Comparison of ENCODE assay signal across 13 cellular contexts in the genomic region with DNA sequence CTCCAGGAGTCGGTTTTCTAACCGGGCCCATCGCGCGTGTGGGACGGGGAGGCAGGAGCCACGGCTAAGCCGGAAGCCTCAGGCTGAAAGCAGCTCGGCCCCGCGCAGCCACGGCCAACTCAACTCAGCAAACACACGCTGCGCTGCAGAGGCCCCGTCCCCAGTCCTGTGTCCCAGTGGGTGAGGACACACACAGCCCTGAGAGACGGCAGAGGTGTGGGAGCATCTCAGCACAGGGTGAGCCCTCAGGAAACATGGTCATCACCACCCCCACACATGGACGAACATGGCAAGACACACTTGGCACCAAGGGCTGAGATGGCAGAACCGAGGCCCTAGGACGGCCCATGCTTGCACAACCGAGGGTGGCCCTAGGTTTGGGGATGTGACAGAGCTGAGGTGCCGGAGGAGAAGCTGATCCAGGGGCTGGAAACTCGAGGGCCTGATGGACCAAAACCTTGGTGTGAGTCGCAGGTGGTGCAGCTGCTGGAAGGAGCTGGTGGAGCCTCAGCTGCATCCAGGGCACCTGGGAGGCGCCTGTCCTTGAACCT.
"Had no signal": no experiment of that assay in that cellular context is flagged by ENCODE, and none has a peak within 500 bp of the region (broad histone marks: within the 10 kb centered on the region; RNA-seq: fewer than 3 reads in every experiment).

No MANE protein-coding gene starts in this region.

- H3K4me3 Mint-ChIP-seq: activated B cell treated with CpG ODN at 0.5 μM for 24 hours; activated CD4-positive, alpha-beta T cell treated with anti-CD3 and anti-CD28 coated beads, Interleukin-2, amount 10 ng/mL, durations not matched to agents 7 days and 5 days; immature natural killer cell had no signal

- H3K27ac ChIP-seq: brain microvascular endothelial cell, testis had no signal

- H3K4me3 ChIP-seq: testis had no signal

- ATAC-seq: activated naive CD4-positive, alpha-beta T cell treated with anti-CD3 and anti-CD28 coated beads, Interleukin-2, amount 50 U/mL, for 72 hours had no signal

- DNase-seq: activated B cell treated with CpG ODN at 0.5 μM for 24 hours; activated CD4-positive, alpha-beta T cell treated with anti-CD3 and anti-CD28 coated beads, Interleukin-2, amount 10 ng/mL, durations not matched to agents 7 days and 5 days; activated CD8-positive, alpha-beta memory T cell treated with anti-CD3 and anti-CD28 coated beads for 24 hours; activated T-cell treated with anti-CD3 and anti-CD28 coated beads for 4 hours; brain microvascular endothelial cell; immature natural killer cell; stimulated activated CD4-positive, alpha-beta T cell treated with anti-CD3 and anti-CD28 coated beads, Interleukin-2, amount 100 ng/mL, for 48 hours; stimulated activated naive CD4-positive, alpha-beta T cell treated with Interleukin-2 at 50 U/mL for 16 hours; T-helper 2 cell; testis had no signal

- H3K27me3 Mint-ChIP-seq: activated B cell treated with CpG ODN at 0.5 μM for 24 hours; activated CD4-positive, alpha-beta T cell treated with anti-CD3 and anti-CD28 coated beads, Interleukin-2, amount 10 ng/mL, durations not matched to agents 7 days and 5 days; progenitor cell of endocrine pancreas had no signal

- H3K4me1 Mint-ChIP-seq: activated B cell treated with CpG ODN at 0.5 μM for 24 hours; activated CD4-positive, alpha-beta T cell treated with anti-CD3 and anti-CD28 coated beads, Interleukin-2, amount 10 ng/mL, durations not matched to agents 7 days and 5 days had no signal

- H3K27ac Mint-ChIP-seq: activated B cell treated with CpG ODN at 0.5 μM for 24 hours; activated CD4-positive, alpha-beta T cell treated with anti-CD3 and anti-CD28 coated beads, Interleukin-2, amount 10 ng/mL, durations not matched to agents 7 days and 5 days; progenitor cell of endocrine pancreas had no signal

- H3K9me3 ChIP-seq: testis had no signal

- H3K36me3 Mint-ChIP-seq: activated naive CD4-positive, alpha-beta T cell treated with anti-CD3 and anti-CD28 coated beads, Interleukin-2, amount 50 U/mL, for 72 hours had no signal

- FAIRE-seq: TTC549 had no signal

- H3K27me3 ChIP-seq: brain microvascular endothelial cell, testis had no signal

- H3K9me3 Mint-ChIP-seq: activated B cell treated with CpG ODN at 0.5 μM for 24 hours; activated CD4-positive, alpha-beta T cell treated with anti-CD3 and anti-CD28 coated beads, Interleukin-2, amount 10 ng/mL, durations not matched to agents 7 days and 5 days; activated naive CD4-positive, alpha-beta T cell treated with anti-CD3 and anti-CD28 coated beads, Interleukin-2, amount 50 U/mL, for 72 hours had no signal
